In the genomic region with DNA sequence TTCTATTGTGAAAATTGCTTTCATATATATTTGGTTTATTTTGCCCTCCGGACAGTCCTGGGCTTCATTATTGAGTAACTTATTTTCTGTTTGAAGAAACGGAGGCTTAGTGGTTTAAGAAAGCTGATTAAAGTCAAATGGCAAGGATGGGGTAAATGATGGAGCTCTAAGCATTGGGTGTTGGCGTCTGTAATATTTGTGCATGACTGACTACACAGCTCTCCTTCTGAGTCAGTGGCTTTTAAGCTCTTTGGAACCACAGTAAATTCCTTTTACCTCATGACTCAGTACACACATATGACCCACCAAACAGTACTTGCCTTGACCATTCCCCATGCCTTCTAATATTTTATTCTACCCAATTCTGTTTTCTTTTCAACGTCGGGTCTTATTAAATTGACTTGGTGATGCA, we compare ENCODE assay signal across 14 cellular contexts. TPM values are rescaled to one million over a fixed set of nuclear protein-coding genes. Genes with fewer than 3 reads are reported as not detected.
DNase-seq lines count a peak whose midpoint lies in the region; ATAC-seq, FAIRE-seq and TF ChIP-seq lines count a peak whose summit lies in the region.
"Had no signal": no experiment of that assay in that cellular context is flagged by ENCODE, and none has a peak within 500 bp of the region (broad histone marks: within the 10 kb centered on the region; RNA-seq: fewer than 3 reads in every experiment).

No MANE protein-coding gene starts in this region.

- peaks cover 38% of the 10 kb centered on the region for H3K4me1 Mint-ChIP-seq in brain
- H3K4me1 Mint-ChIP-seq: CD14-positive monocyte; naive thymus-derived CD4-positive, alpha-beta T cell had no signal

- FAIRE-seq in HTR-8/SVneo (lab: Jason Lieb, UNC) (no peak), islet of Langerhans (lab: Jason Lieb, UNC) (peak; percentile 96)

- H3K27me3 Mint-ChIP-seq in brain: no peaks in the 10 kb centered on the region

- no peaks in the 10 kb centered on the region for H3K27me3 ChIP-seq in right atrium auricular region

- DNase-seq in AG08396 (ENCODE audit: low spot score): peak; percentile 86
- peak; percentile 48 for DNase-seq in HTR-8/SVneo (ENCODE audit: insufficient read length, low spot score)
- no peak for DNase-seq in KBM-7
- DNase-seq in right atrium auricular region (ENCODE audit: low spot score): no peak
- DNase-seq in stimulated activated CD4-positive, alpha-beta T cell treated with anti-CD3 and anti-CD28 coated beads, Interleukin-2, amount 100 ng/mL, for 24 hours: no peak
- DNase-seq: activated gamma-delta T cell treated with Interleukin-2 at 50 U/mL for 16 hours; dermis blood vessel endothelial cell; naive thymus-derived CD4-positive, alpha-beta T cell; NCI-H1694 treated with DMSO at 0.1 percent for 48 hours; RPMI8226 had no signal

- no peak for TF ChIP-seq CTCF in brain (conservative IDR thresholded peaks at IDR 0.05)
- no peak for TF ChIP-seq CTCF in right atrium auricular region (IDR thresholded peaks at IDR 0.05)

- peak overlapping the region in 3 of 5 experiments; percentile 56 to 67 (median 66) for H3K27ac Mint-ChIP-seq in brain
- H3K27ac Mint-ChIP-seq: CD14-positive monocyte; naive thymus-derived CD4-positive, alpha-beta T cell had no signal

- no peak overlapping the region for H3K27ac ChIP-seq in right atrium auricular region

- H3K4me3 ChIP-seq in right atrium auricular region: no peak overlapping the region

- H3K4me1 ChIP-seq in right atrium auricular region: no peaks in the 10 kb centered on the region

- H3K36me3 ChIP-seq in right atrium auricular region: no peaks in the 10 kb centered on the region

- no peak overlapping the region for H3K4me3 Mint-ChIP-seq in brain
- H3K4me3 Mint-ChIP-seq: CD14-positive monocyte; naive thymus-derived CD4-positive, alpha-beta T cell had no signal

- H3K9me3 Mint-ChIP-seq in brain: no peaks in the 10 kb centered on the region

- in situ Hi-C loops in KBM-7 (cut with MboI; ENCODE audit: low pct_unique_long_range_greater_than_20kb, low sequenced_read_pairs): no loop called here

- no peaks in the 10 kb centered on the region for H3K9me3 ChIP-seq in right atrium auricular region

- no peaks in the 10 kb centered on the region for H3K36me3 Mint-ChIP-seq in brain
- H3K36me3 Mint-ChIP-seq: CD14-positive monocyte had no signal

- ATAC-seq in HG03520 (IDR thresholded peaks at IDR 0.05; ENCODE audit: unreplicated experiment): no peak
- ATAC-seq: naive thymus-derived CD4-positive, alpha-beta T cell had no signal

RNA-seq across cellular contexts. Expression of a gene that starts 21.0 kb away (rescaled TPM):
- polyA plus RNA-seq in brain (ENCODE audit: insufficient read depth, low read depth, low replicate concordance): 0.51 TPM
- total RNA-seq in right atrium auricular region: not detected
- total RNA-seq: naive thymus-derived CD4-positive, alpha-beta T cell had no signal
- polyA plus RNA-seq: CD14-positive monocyte; naive thymus-derived CD4-positive, alpha-beta T cell had no signal

Comparison
In these comparisons a context has a peak if more than half of its experiments do, and no peak if none do; other contexts are left out.
1. DNase-seq: peak in AG08396 (single experiment) and HTR-8/SVneo (single experiment); none in KBM-7 (single experiment), right atrium auricular region (single experiment) and stimulated activated CD4-positive, alpha-beta T cell treated with anti-CD3 and anti-CD28 coated beads, Interleukin-2, amount 100 ng/mL, for 24 hours (0 of 2).